ENCODE assay signal across 1 cellular context in genomic region chr1:99767996-99768524, GRCh38.
TF ChIP-seq lines count a peak whose summit lies in the region.

No MANE protein-coding gene starts in this region.

TF ChIP-seq in GM23338, 12 proteins besides CTCF, POLR2A, EP300 and RAD21 (continued from another document):
- no peak for TF ChIP-seq ZNF462 (CRISPR knock-in tag; IDR thresholded peaks at IDR 0.05)
- TF ChIP-seq CREB1 (CRISPR knock-in tag; IDR thresholded peaks at IDR 0.05; ENCODE audit: low read depth), result no peak
- TF ChIP-seq ZNF114 (CRISPR knock-in tag; IDR thresholded peaks at IDR 0.05), result no peak
- no peak for TF ChIP-seq EZH2 (IDR thresholded peaks at IDR 0.05; ENCODE audit: low read depth, unreplicated experiment)
- TF ChIP-seq ZNF331 (CRISPR knock-in tag; IDR thresholded peaks at IDR 0.05; ENCODE audit: low read depth), result no peak
- TF ChIP-seq NANOG (IDR thresholded peaks at IDR 0.05; ENCODE audit: borderline replicate concordance), result no peak
- TF ChIP-seq EZH2phosphoT487 (IDR thresholded peaks at IDR 0.05; ENCODE audit: unreplicated experiment), result no peak
- TF ChIP-seq POLR2AphosphoS5 (IDR thresholded peaks at IDR 0.05; ENCODE audit: low read depth), result no peak
- TF ChIP-seq STAT1 (IDR thresholded peaks at IDR 0.05; ENCODE audit: unreplicated experiment), result no peak
TF ChIP-seq in GM23338: peak in this region for 0.
